17 cellular contexts compared by ENCODE assay signal in genomic region chr2:182836451-182836850, GRCh38. TPM values are rescaled to one million over a fixed set of nuclear protein-coding genes. Genes with fewer than 3 reads are reported as not detected.
DNase-seq lines count a peak whose midpoint lies in the region; ATAC-seq and TF ChIP-seq lines count a peak whose summit lies in the region.
"Had no signal": no experiment of that assay in that cellular context is flagged by ENCODE, and none has a peak within 500 bp of the region (broad histone marks: within the 10 kb centered on the region; RNA-seq: fewer than 3 reads in every experiment).

No MANE protein-coding gene starts in this region.

- POLR2A ChIA-PET in naive thymus-derived CD4-positive, alpha-beta T cell (lab: Charles Lee), result no interaction called here

- H3K4me3 ChIP-seq in GM23338 (no peak overlapping the region), foreskin fibroblast (ENCODE audit: low read depth in 1 of 2, low read length in 2 of 2) (no peak overlapping the region)
- no peak overlapping the region for H3K4me3 ChIP-seq in naive thymus-derived CD4-positive, alpha-beta T cell (ENCODE audit: low read length)
- H3K4me3 ChIP-seq: BLaER1 treated with 17β-estradiol and CSF1 and Interleukin-3, amounts not matched to agents 10 nM and 100 nM; GM12878; GM23248 had no signal

- no peaks in the 10 kb centered on the region for H3K27me3 Mint-ChIP-seq in GM23338 (ENCODE audit: insufficient read depth, low read depth, poor library complexity)
- H3K27me3 Mint-ChIP-seq in osteocyte (ENCODE audit: unreplicated experiment), result peaks cover 16% of the 10 kb centered on the region
- H3K27me3 Mint-ChIP-seq in naive thymus-derived CD4-positive, alpha-beta T cell, result peaks cover 12 to 62% (median 33%) of the 10 kb centered on the region in 5 donors

- no peak overlapping the region for H3K27ac Mint-ChIP-seq in GM23338
- H3K27ac Mint-ChIP-seq in osteocyte (ENCODE audit: unreplicated experiment), result peak overlapping the region; percentile 44
- no peak overlapping the region for H3K27ac Mint-ChIP-seq in naive thymus-derived CD4-positive, alpha-beta T cell
- H3K27ac Mint-ChIP-seq: B cell; CD8-positive, alpha-beta T cell had no signal

- H3K4me1 Mint-ChIP-seq in GM23338 (peaks cover 14% of the 10 kb centered on the region; the same call in 2 of the 3 replicates), osteocyte (ENCODE audit: unreplicated experiment) (peaks cover 76% of the 10 kb centered on the region)
- no peaks in the 10 kb centered on the region for H3K4me1 Mint-ChIP-seq in naive thymus-derived CD4-positive, alpha-beta T cell
- H3K4me1 Mint-ChIP-seq: B cell had no signal

- ATAC-seq in GM23338, result no peak
- ATAC-seq in naive thymus-derived CD4-positive, alpha-beta T cell, result no peak
- ATAC-seq: CD8-positive, alpha-beta T cell; GM12878 had no signal

- no peak overlapping the region for H3K4me2 ChIP-seq in GM23338
- H3K4me2 ChIP-seq: BLaER1 treated with 17β-estradiol and CSF1 and Interleukin-3, amounts not matched to agents 10 nM and 100 nM had no signal

- H3K9me3 Mint-ChIP-seq in GM23338 (no peaks in the 10 kb centered on the region), osteocyte (ENCODE audit: unreplicated experiment) (no peaks in the 10 kb centered on the region)
- H3K9me3 Mint-ChIP-seq in naive thymus-derived CD4-positive, alpha-beta T cell, result peaks cover 0 to 1% (median 0%) of the 10 kb centered on the region in 11 donors
- H3K9me3 Mint-ChIP-seq: CD8-positive, alpha-beta T cell had no signal

- no peaks in the 10 kb centered on the region for H3F3A ChIP-seq in GM23338 (replicated peaks; ENCODE audit: low read depth)

- H3K9me2 ChIP-seq in GM23338 (ENCODE audit: insufficient read depth), result peaks cover 4% of the 10 kb centered on the region; the same call in 1 of the 2 replicates

- H3K9me3 ChIP-seq in naive thymus-derived CD4-positive, alpha-beta T cell (ENCODE audit: control insufficient read depth in 2 of 3, low read length in 3 of 3), result no peaks in the 10 kb centered on the region

- H3K4me1 ChIP-seq in GM23338 (ENCODE audit: insufficient read depth), result no peaks in the 10 kb centered on the region
- no peaks in the 10 kb centered on the region for H3K4me1 ChIP-seq in naive thymus-derived CD4-positive, alpha-beta T cell (ENCODE audit: control insufficient read depth in 2 of 2, insufficient read depth in 2 of 2, low read length in 2 of 2)

- TF ChIP-seq CTCF in GM23338 (conservative IDR thresholded peaks at IDR 0.05; ENCODE audit: low read depth in 2 of 2) (no peak), osteocyte (IDR thresholded peaks at IDR 0.05) (no peak), foreskin fibroblast (IDR thresholded peaks at IDR 0.05; ENCODE audit: low read depth, low read length) (no peak)

- H3K4me3 Mint-ChIP-seq in GM23338, result no peak overlapping the region
- H3K4me3 Mint-ChIP-seq in osteocyte (ENCODE audit: unreplicated experiment), result no peak overlapping the region
- no peak overlapping the region for H3K4me3 Mint-ChIP-seq in naive thymus-derived CD4-positive, alpha-beta T cell
- H3K4me3 Mint-ChIP-seq: B cell; CD8-positive, alpha-beta T cell had no signal

- H4K20me1 ChIP-seq in GM23338 (replicated peaks; ENCODE audit: insufficient read depth), result no peaks in the 10 kb centered on the region
- H4K20me1 ChIP-seq: BLaER1 treated with 17β-estradiol and CSF1 and Interleukin-3, amounts not matched to agents 10 nM and 100 nM had no signal

- no peaks in the 10 kb centered on the region for H3K79me2 ChIP-seq in GM23338 (replicated peaks; ENCODE audit: insufficient read depth)

- H3K36me3 ChIP-seq in GM23338 (ENCODE audit: insufficient read depth), result no peaks in the 10 kb centered on the region
- H3K36me3 ChIP-seq in naive thymus-derived CD4-positive, alpha-beta T cell (ENCODE audit: control insufficient read depth in 2 of 3, insufficient read depth in 3 of 3, low read length in 3 of 3), result no peaks in the 10 kb centered on the region
- H3K36me3 ChIP-seq: BLaER1 treated with 17β-estradiol and CSF1 and Interleukin-3, amounts not matched to agents 10 nM and 100 nM had no signal

- H3K36me3 Mint-ChIP-seq in GM23338 (ENCODE audit: low read depth) (no peaks in the 10 kb centered on the region), osteocyte (ENCODE audit: unreplicated experiment) (peaks cover 12% of the 10 kb centered on the region)
- H3K36me3 Mint-ChIP-seq in naive thymus-derived CD4-positive, alpha-beta T cell, result no peaks in the 10 kb centered on the region
- H3K36me3 Mint-ChIP-seq: CD8-positive, alpha-beta T cell had no signal

- DNase-seq in GM23338 (ENCODE audit: low spot score), result no peak
- peak; percentile 64 for DNase-seq in cerebellar cortex (ENCODE audit: low spot score)
- peak; percentile 19 for DNase-seq in fibroblast of gingiva (ENCODE audit: low read depth)
- DNase-seq in osteocyte (ENCODE audit: extremely low spot score, unreplicated experiment), result no peak
- DNase-seq in naive thymus-derived CD4-positive, alpha-beta T cell, result no peak
- DNase-seq in foreskin fibroblast, result no peak
- DNase-seq in substantia nigra (lab: John Stamatoyannopoulos, UW), result no peak
- DNase-seq: Calu3; CD8-positive, alpha-beta T cell; DMS79 treated with DMSO at 0.1 percent for 48 hours; GM23248; HCEC 1CT had no signal

- CTCF ChIA-PET in naive thymus-derived CD4-positive, alpha-beta T cell (lab: Charles Lee), result no interaction called here

- intact Hi-C loops in naive thymus-derived CD4-positive, alpha-beta T cell (cut with micrococcal nuclease), result no loop called here

- peak overlapping the region; percentile 57; the same call in 1 of the 2 replicates for H2AFZ ChIP-seq in GM23338
- H2AFZ ChIP-seq: GM23248 had no signal

- H3K27ac ChIP-seq in GM23338 (ENCODE audit: low read depth), result no peak overlapping the region
- no peak overlapping the region for H3K27ac ChIP-seq in naive thymus-derived CD4-positive, alpha-beta T cell (ENCODE audit: low read depth, low read length)
- no peak overlapping the region for H3K27ac ChIP-seq in substantia nigra (ENCODE audit: low read depth, low read length, poor library complexity, severe bottlenecking)
- H3K27ac ChIP-seq: BLaER1 treated with 17β-estradiol and CSF1 and Interleukin-3, amounts not matched to agents 10 nM and 100 nM; GM23248; HL-60 had no signal

- no peaks in the 10 kb centered on the region for H3K27me3 ChIP-seq in GM23338 (ENCODE audit: insufficient read depth)
- no peaks in the 10 kb centered on the region for H3K27me3 ChIP-seq in naive thymus-derived CD4-positive, alpha-beta T cell (ENCODE audit: control insufficient read depth in 2 of 2, insufficient read depth in 2 of 2, low read length in 2 of 2)
- H3K27me3 ChIP-seq: BLaER1 treated with 17β-estradiol and CSF1 and Interleukin-3, amounts not matched to agents 10 nM and 100 nM had no signal

TF ChIP-seq in GM23338, 12 proteins besides CTCF, POLR2A, EP300 and RAD21 (continues in another document):
- TF ChIP-seq ETS1 (IDR thresholded peaks at IDR 0.05) (no peak), STAT1 (IDR thresholded peaks at IDR 0.05; ENCODE audit: unreplicated experiment) (no peak), EZH2 (IDR thresholded peaks at IDR 0.05; ENCODE audit: low read depth, unreplicated experiment) (no peak), NANOG (IDR thresholded peaks at IDR 0.05; ENCODE audit: borderline replicate concordance) (no peak), POLR2AphosphoS5 (IDR thresholded peaks at IDR 0.05; ENCODE audit: low read depth) (no peak), REST (IDR thresholded peaks at IDR 0.05; ENCODE audit: unreplicated experiment) (no peak), ZNF331 (CRISPR knock-in tag; IDR thresholded peaks at IDR 0.05; ENCODE audit: low read depth) (no peak), ZNF114 (CRISPR knock-in tag; IDR thresholded peaks at IDR 0.05) (no peak), JUNB (IDR thresholded peaks at IDR 0.05; ENCODE audit: unreplicated experiment) (no peak), CREB1 (CRISPR knock-in tag; IDR thresholded peaks at IDR 0.05; ENCODE audit: low read depth) (no peak)

RNA-seq across cellular contexts. Expression of gene FRZB, which starts 30.0 kb away (rescaled TPM):
- 0.52 and 1.0 TPM in 2 replicates for total RNA-seq in GM23338 (2014; rRNA removed; shearing (Covaris generic))
- 1.2 and 1.5 TPM in 2 replicates for polyA plus RNA-seq in GM23338 (2016; fragmentation: Nextera tagmentation; extraction: Ambion mirVana)
- 46.6 and 47.3 TPM in 2 replicates for total RNA-seq in osteocyte
- total RNA-seq in naive thymus-derived CD4-positive, alpha-beta T cell, result not detected
- not detected for polyA plus RNA-seq in naive thymus-derived CD4-positive, alpha-beta T cell
- total RNA-seq: B cell; CD8-positive, alpha-beta T cell; GM12878; HT1080 had no signal

Comparison
In these comparisons a context has a peak if more than half of its experiments do, and no peak if none do; other contexts are left out.
1. DNase-seq: peak in cerebellar cortex (single experiment) and fibroblast of gingiva (single experiment); none in GM23338 (single experiment), osteocyte (single experiment), naive thymus-derived CD4-positive, alpha-beta T cell (0 of 9), foreskin fibroblast (0 of 2) and substantia nigra (0 of 49).
2. RNA of gene FRZB, which starts 30.0 kb away (total RNA-seq): 46.6 to 47.3 TPM in osteocyte; 0.52 to 1.0 TPM in GM23338 and not detected in naive thymus-derived CD4-positive, alpha-beta T cell; every median in the first group is over 10 times any median in the second.